Comparison of ENCODE assay signal across 10 cellular contexts in the genomic region with DNA sequence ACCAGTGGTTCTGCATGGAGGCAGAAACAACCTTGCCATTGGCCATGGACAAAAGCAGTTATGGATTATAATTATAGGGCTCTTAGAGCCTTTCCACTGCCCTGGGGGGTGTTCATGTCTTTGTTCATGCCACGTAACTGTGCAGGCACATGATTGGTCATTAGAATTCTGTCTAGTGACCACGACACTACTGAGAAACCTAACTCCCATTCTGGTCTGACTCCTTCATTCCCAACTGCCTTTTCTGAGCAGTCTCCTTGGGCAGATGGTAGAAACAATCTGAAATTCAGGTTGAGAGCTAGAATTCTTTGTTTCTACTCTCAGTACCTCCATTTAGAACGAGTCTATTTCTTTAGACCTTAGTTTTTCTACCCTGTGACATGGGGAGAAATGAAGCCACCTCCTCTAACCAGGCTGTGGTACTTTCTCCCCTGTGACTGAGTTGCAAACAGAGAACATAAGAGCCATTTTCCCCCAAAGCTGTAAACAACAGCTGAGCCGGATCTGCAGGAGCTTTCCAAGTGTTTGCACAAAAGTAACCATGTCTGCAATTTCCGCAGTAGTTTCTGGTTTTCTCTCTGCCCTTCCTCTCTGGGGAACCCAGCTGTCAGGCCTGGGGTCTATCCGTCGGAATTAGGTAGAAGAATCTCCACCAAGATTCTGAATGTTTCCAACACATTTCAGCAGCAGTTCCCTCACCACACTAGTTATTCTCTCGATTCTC. TPM values are rescaled to one million over a fixed set of nuclear protein-coding genes. Genes with fewer than 3 reads are reported as not detected.
A peak's percentile ranks its signal among the peaks of the same experiment; 100 is the strongest.
DNase-seq lines count a peak whose midpoint lies in the region; ATAC-seq, FAIRE-seq and TF ChIP-seq lines count a peak whose summit lies in the region.
"Had no signal": no experiment of that assay in that cellular context is flagged by ENCODE, and none has a peak within 500 bp of the region (broad histone marks: within the 10 kb centered on the region; RNA-seq: fewer than 3 reads in every experiment).

No MANE protein-coding gene starts in this region.

- H3K9me3 ChIP-seq in liver (ENCODE audit: control insufficient read depth in 4 of 4, low read length in 3 of 4) = no peaks in the 10 kb centered on the region
- no peaks in the 10 kb centered on the region for H3K9me3 ChIP-seq in HepG2 (ENCODE audit: low read length)
- no peaks in the 10 kb centered on the region for H3K9me3 ChIP-seq in osteoblast (ENCODE audit: low read depth, low read length)

- TF ChIP-seq RAD21 in liver (IDR thresholded peaks at IDR 0.05) (no peak), HepG2 (CRISPR knock-in tag; IDR thresholded peaks at IDR 0.05) (no peak)

- no peaks in the 10 kb centered on the region for H4K20me1 ChIP-seq in HepG2 (ENCODE audit: insufficient read depth, low read length)
- H4K20me1 ChIP-seq in osteoblast (ENCODE audit: insufficient read depth, low read length) = no peaks in the 10 kb centered on the region

- H3K4me3 ChIP-seq in liver (ENCODE audit: low read depth in 1 of 3, low read length in 3 of 3) = no peak overlapping the region
- H3K4me3 ChIP-seq in HepG2 (replicated peaks in 1 of 3; ENCODE audit: insufficient read depth in 1 of 3, low read depth in 2 of 3, low read length in 3 of 3) = no peak overlapping the region
- H3K4me3 ChIP-seq in osteoblast (ENCODE audit: insufficient read depth, low read length) = no peak overlapping the region

- no peak overlapping the region for H3K4me2 ChIP-seq in HepG2 (ENCODE audit: low read depth, low read length)
- no peak overlapping the region for H3K4me2 ChIP-seq in osteoblast (ENCODE audit: insufficient read depth, low read length)

- intact Hi-C loops in HepG2 (cut with micrococcal nuclease; ENCODE audit: unreplicated experiment) = no loop called here

- CTCF ChIA-PET in HepG2 (lab: Yijun Ruan, JAX; ENCODE audit: low intra/inter-chr PET ratio, low total read pairs) = no interaction called here

- no peak for TF ChIP-seq POLR2A in HepG2 (IDR thresholded peaks at IDR 0.05; ENCODE audit: insufficient read depth in 1 of 2, low read depth in 2 of 2, low read length in 2 of 2)

- TF ChIP-seq CTCF in liver (IDR thresholded peaks at IDR 0.05; ENCODE audit: low read depth, low read length, missing input control) (no peak), HepG2 (CRISPR knock-in tag; IDR thresholded peaks at IDR 0.05) (no peak), osteoblast (IDR thresholded peaks at IDR 0.05; ENCODE audit: extremely low read depth, low read depth, low read length) (no peak)

- in situ Hi-C loops in HepG2 (cut with HindIII; ENCODE audit: extremely low pct_ligation_motif_present, low pct_unique_long_range_greater_than_20kb) = no loop called here

- no TSS peak for BruUV-seq in HepG2 (replicated peaks; lab: Mats Ljungman, UMichigan)

- no peaks in the 10 kb centered on the region for H3K36me3 ChIP-seq in liver (ENCODE audit: control insufficient read depth in 4 of 4, insufficient read depth in 3 of 4, low read depth in 1 of 4, low read length in 3 of 4)
- H3K36me3 ChIP-seq in HepG2 (replicated peaks in 1 of 2; ENCODE audit: control insufficient read depth in 1 of 2, insufficient read depth in 2 of 2, low read length in 2 of 2) = no peaks in the 10 kb centered on the region
- H3K36me3 ChIP-seq in osteoblast (ENCODE audit: insufficient read depth, low read length) = peaks cover 94% of the 10 kb centered on the region

- H3K9ac ChIP-seq in liver (ENCODE audit: low read depth in 1 of 2, low read length in 2 of 2) (no peak overlapping the region), HepG2 (ENCODE audit: insufficient read depth, low read depth, low read length) (no peak overlapping the region)

- DNase-seq in HepG2 (ENCODE audit: low spot score) (no peak), fibroblast of peridontal ligament (ENCODE audit: extremely low read depth) (peak; percentile 35), osteoblast (ENCODE audit: insufficient read length, low spot score, missing footprints) (no peak), urothelium cell line (ENCODE audit: low spot score) (no peak)
- DNase-seq: foreskin keratinocyte, T-helper 1 cell had no signal

- no peak for TF ChIP-seq EP300 in HepG2 (IDR thresholded peaks at IDR 0.05; ENCODE audit: low read depth in 2 of 2, low read length in 2 of 2)
- TF ChIP-seq EP300 in HepG2 (CRISPR knock-in tag; IDR thresholded peaks at IDR 0.05; ENCODE audit: borderline replicate concordance) = no peak

- H3K27ac ChIP-seq in liver (ENCODE audit: low read depth in 1 of 2, low read length in 2 of 2) (peak overlapping the region; percentile 27 to 44), HepG2 (ENCODE audit: extremely low read length, insufficient read depth, low read length) (no peak overlapping the region), osteoblast (ENCODE audit: low read depth, low read length) (peak overlapping the region; percentile 73)
- H3K27ac ChIP-seq: foreskin keratinocyte had no signal

- no peak overlapping the region for H2AFZ ChIP-seq in HepG2 (ENCODE audit: low read length)
- no peak overlapping the region for H2AFZ ChIP-seq in osteoblast (ENCODE audit: low read length)

- ATAC-seq in HepG2 (no peak), HG02852 (IDR thresholded peaks at IDR 0.05; ENCODE audit: unreplicated experiment) (no peak), HG03460 (IDR thresholded peaks at IDR 0.05; ENCODE audit: unreplicated experiment) (no peak), HG03457 (IDR thresholded peaks at IDR 0.05; ENCODE audit: unreplicated experiment) (no peak)
- ATAC-seq: foreskin keratinocyte had no signal

- FAIRE-seq in HepG2 (lab: Jason Lieb, UNC) (no peak), urothelium cell line (lab: Jason Lieb, UNC) (no peak)

- no peaks in the 10 kb centered on the region for H3K79me2 ChIP-seq in HepG2 (ENCODE audit: insufficient read depth, low read length)
- H3K79me2 ChIP-seq in osteoblast (ENCODE audit: insufficient read depth, low read length) = peaks cover 22% of the 10 kb centered on the region

- POLR2A ChIA-PET in HepG2 (lab: Yijun Ruan, JAX) = no interaction called here

- 65% methylated on average over 8 of the region's 8 CpGs for WGBS in liver
- 8% methylated on average over 8 of the region's 8 CpGs for WGBS in HepG2 (ENCODE audit: low lambda C conversion rate)

- H3K4me1 ChIP-seq in liver (ENCODE audit: control insufficient read depth in 4 of 4, insufficient read depth in 4 of 4, low read length in 3 of 4) = peaks cover 0 to 7% (median 0%) of the 10 kb centered on the region in 4 donors
- no peaks in the 10 kb centered on the region for H3K4me1 ChIP-seq in HepG2 (ENCODE audit: insufficient read depth, low read length)
- peaks cover 55% of the 10 kb centered on the region for H3K4me1 ChIP-seq in osteoblast (ENCODE audit: insufficient read depth, low read length)

- no peaks in the 10 kb centered on the region for H3K27me3 ChIP-seq in liver (ENCODE audit: control insufficient read depth in 4 of 4, insufficient read depth in 4 of 4, low read length in 3 of 4)
- peaks cover 2 to 40% of the 10 kb centered on the region in 2 experiments; a peak in 4 of 5 replicates for H3K27me3 ChIP-seq in HepG2 (ENCODE audit: control insufficient read depth in 1 of 2, insufficient read depth in 2 of 2, low read length in 2 of 2)
- no peaks in the 10 kb centered on the region for H3K27me3 ChIP-seq in osteoblast (ENCODE audit: insufficient read depth, low read length)
- H3K27me3 ChIP-seq: foreskin keratinocyte had no signal

TF ChIP-seq in liver, 16 proteins besides CTCF, POLR2A, EP300 and RAD21:
- TF ChIP-seq NR2F2 (IDR thresholded peaks at IDR 0.05) (no peak), ATF3 (IDR thresholded peaks at IDR 0.05) (no peak), YY1 (IDR thresholded peaks at IDR 0.05) (peak; percentile 30)

TF ChIP-seq in HepG2, 621 proteins besides CTCF, POLR2A, EP300 and RAD21:
- TF ChIP-seq ZMAT3 (CRISPR knock-in tag; conservative IDR thresholded peaks at IDR 0.05) = no peak
- TF ChIP-seq RXRB (CRISPR knock-in tag; IDR thresholded peaks at IDR 0.05; ENCODE audit: borderline replicate concordance) = no peak
- no peak for TF ChIP-seq CEBPB (IDR thresholded peaks at IDR 0.05; ENCODE audit: borderline replicate concordance, low read depth, low read length)

RNA-seq across cellular contexts. Expression of gene IPO9, which starts 37.7 kb away (rescaled TPM):
- total RNA-seq in liver = 10 to 100 TPM; 13.0 to 14.1 TPM
- polyA plus RNA-seq in liver = 10 to 100 TPM in 1 of 2 donors, 1 to 10 TPM in 1; 6.6 to 22.1 TPM
- total RNA-seq in HepG2 (2016; rRNA removed; fragmentation: Illumina TruSeq; extraction: Trizol) = 34.8 and 54.2 TPM in 2 replicates
- 2.7 and 3.0 TPM in 2 replicates for total RNA-seq in HepG2 (2016; cell fraction: cytosol; rRNA removed; fragmentation: Illumina TruSeq; extraction: Trizol; ENCODE audit: low read depth)
- 33.2 and 45.5 TPM in 2 replicates for total RNA-seq in HepG2 (2016; cell fraction: insoluble cytoplasmic fraction; rRNA removed; fragmentation: Illumina TruSeq; extraction: Trizol)
- total RNA-seq in HepG2 (2016; cell fraction: membrane; rRNA removed; fragmentation: Illumina TruSeq; extraction: Trizol) = 17.5 and 18.0 TPM in 2 replicates
- total RNA-seq in HepG2 (2016; cell fraction: nucleus; rRNA removed; fragmentation: Illumina TruSeq; extraction: Trizol) = 36.0 and 37.9 TPM in 2 replicates
- 24.6 and 31.0 TPM in 2 replicates for polyA plus RNA-seq in HepG2 (2011; rRNA removed)
- polyA plus RNA-seq in HepG2 (2011; cell fraction: cytosol; rRNA removed) = 13.7 and 14.3 TPM in 2 replicates
- 28.0 and 34.2 TPM in 2 replicates for polyA plus RNA-seq in HepG2 (2011; cell fraction: nucleus; rRNA removed)
- polyA plus RNA-seq in HepG2 (2012) = 19.5 and 22.2 TPM in 2 replicates
- 4.2 and 6.1 TPM in 2 replicates for polyA plus RNA-seq in HepG2 (2016; cell fraction: cytosol; fragmentation: Illumina TruSeq; extraction: Trizol; ENCODE audit: low read depth)
- 61.7 and 63.3 TPM in 2 replicates for polyA plus RNA-seq in HepG2 (2016; cell fraction: insoluble cytoplasmic fraction; fragmentation: Illumina TruSeq; extraction: Trizol; ENCODE audit: low read depth)
- 15.5 and 18.5 TPM in 2 replicates for polyA plus RNA-seq in HepG2 (2016; cell fraction: membrane; fragmentation: Illumina TruSeq; extraction: Trizol; ENCODE audit: low read depth)
- polyA plus RNA-seq in HepG2 (2016; cell fraction: nucleus; fragmentation: Illumina TruSeq; extraction: Trizol; ENCODE audit: insufficient read depth, low read depth) = 63.6 and 67.7 TPM in 2 replicates
- 39.2 and 117 TPM in 2 replicates for polyA minus RNA-seq in HepG2 (2011; rRNA and poly(A)+ RNA removed; ENCODE audit: low replicate concordance)
- 19.0 and 19.9 TPM in 2 replicates for polyA minus RNA-seq in HepG2 (2011; cell fraction: cytosol; rRNA and poly(A)+ RNA removed)
- 25.9 and 27.0 TPM in 2 replicates for polyA minus RNA-seq in HepG2 (2011; cell fraction: nucleus; rRNA and poly(A)+ RNA removed)
- total RNA-seq in osteoblast = 26.1 and 26.8 TPM in 2 replicates
